10 cellular contexts compared by ENCODE assay signal in the genomic region with DNA sequence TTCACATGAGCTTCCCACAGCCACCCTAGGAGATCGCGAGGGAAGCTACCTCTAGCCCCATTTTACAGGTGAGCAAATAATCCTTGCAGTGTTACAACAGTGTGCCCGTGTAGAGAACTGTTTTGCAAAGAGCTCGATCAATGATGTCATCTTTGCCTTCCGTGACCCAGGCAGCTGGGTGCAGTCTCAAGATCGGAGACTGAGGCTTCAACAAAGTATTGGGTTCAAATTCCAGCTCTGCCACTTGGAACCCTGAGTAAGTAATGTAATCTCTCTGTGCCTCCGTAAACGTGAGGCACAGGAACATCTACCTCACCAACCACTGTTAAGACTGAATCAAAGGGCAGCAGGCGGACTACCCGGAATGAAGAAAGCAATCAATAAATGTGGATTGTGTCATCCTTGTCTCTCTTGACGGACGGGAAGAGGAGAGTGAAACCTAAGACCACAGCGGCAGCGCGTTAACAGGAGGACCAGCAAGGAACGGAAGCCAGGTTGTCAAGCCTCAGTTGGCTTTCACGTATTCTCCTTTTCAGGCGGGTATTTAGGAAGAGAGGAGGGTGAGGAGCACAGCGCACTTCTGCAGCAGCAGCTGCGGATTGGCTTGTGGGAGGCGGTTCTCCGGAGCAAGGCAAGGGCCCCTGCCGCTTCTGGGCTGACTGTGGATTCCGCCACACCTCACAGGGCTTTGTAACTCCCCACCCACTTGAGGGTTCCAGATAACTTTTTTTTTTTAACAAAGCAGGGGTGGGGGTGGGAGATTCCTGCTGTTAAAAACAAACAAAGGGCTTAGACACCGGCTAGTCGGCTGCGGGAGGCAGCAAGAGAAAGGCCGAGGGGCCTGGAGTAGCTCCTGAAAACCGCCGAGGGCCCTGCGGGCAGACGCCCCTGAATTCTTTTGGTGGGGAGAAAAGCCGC. TPM values are rescaled to one million over a fixed set of nuclear protein-coding genes. Genes with fewer than 3 reads are reported as not detected.
DNase-seq lines count a peak whose midpoint lies in the region; ATAC-seq, FAIRE-seq and TF ChIP-seq lines count a peak whose summit lies in the region.
"Had no signal": no experiment of that assay in that cellular context is flagged by ENCODE, and none has a peak within 500 bp of the region (broad histone marks: within the 10 kb centered on the region; RNA-seq: fewer than 3 reads in every experiment).

No MANE protein-coding gene starts in this region.

- H3K27me3 Mint-ChIP-seq in activated T-cell treated with anti-CD3 and anti-CD28 coated beads, Interleukin-2, amount 50 U/mL, for 4 hours (ENCODE audit: low read depth), result no peaks in the 10 kb centered on the region

- peaks cover 33 to 34% of the 10 kb centered on the region in 2 donors for H3K4me1 ChIP-seq in kidney (ENCODE audit: control insufficient read depth in 1 of 2, insufficient read depth in 1 of 2, low read depth in 1 of 2, low read length in 2 of 2)
- H3K4me1 ChIP-seq in testis, result peaks cover 19% of the 10 kb centered on the region
- H3K4me1 ChIP-seq: parathyroid adenoma had no signal

- peak overlapping the region in 1 of 2 donors; percentile 80 for H3K9ac ChIP-seq in kidney (ENCODE audit: low read length in 2 of 2)
- H3K9ac ChIP-seq: parathyroid adenoma had no signal

- WGBS in testis, 2 donors, result 62 to 67% methylated on average over 32 to 33 of the region's 33 CpGs

- peaks cover 49% of the 10 kb centered on the region for H3K4me1 Mint-ChIP-seq in activated T-cell treated with anti-CD3 and anti-CD28 coated beads, Interleukin-2, amount 50 U/mL, for 4 hours (ENCODE audit: low read depth)

- H3K9me3 Mint-ChIP-seq in activated T-cell treated with anti-CD3 and anti-CD28 coated beads, Interleukin-2, amount 50 U/mL, for 4 hours, result no peaks in the 10 kb centered on the region

- FAIRE-seq in kidney (lab: Jason Lieb, UNC), result no peak

- H3K4me3 Mint-ChIP-seq in activated T-cell treated with anti-CD3 and anti-CD28 coated beads, Interleukin-2, amount 50 U/mL, for 4 hours, result peak overlapping the region; percentile 70

- ATAC-seq in activated T-cell treated with anti-CD3 and anti-CD28 coated beads, Interleukin-2, amount 50 U/mL, for 4 hours, result no peak
- ATAC-seq in GM21526 (IDR thresholded peaks at IDR 0.05; ENCODE audit: low FRiP score, unreplicated experiment), result no peak
- no peak for ATAC-seq in HG03175 (IDR thresholded peaks at IDR 0.05; ENCODE audit: unreplicated experiment)

- no peaks in the 10 kb centered on the region for H3K36me3 Mint-ChIP-seq in activated T-cell treated with anti-CD3 and anti-CD28 coated beads, Interleukin-2, amount 50 U/mL, for 4 hours (ENCODE audit: insufficient read depth)

- TF ChIP-seq CTCF in kidney (IDR thresholded peaks at IDR 0.05; ENCODE audit: borderline replicate concordance, extremely low read depth, insufficient read depth), result no peak
- no peak for TF ChIP-seq CTCF in testis (IDR thresholded peaks at IDR 0.05)

- no peak for TF ChIP-seq POLR2A in testis (IDR thresholded peaks at IDR 0.05)

- H3K36me3 ChIP-seq in kidney (ENCODE audit: control insufficient read depth in 1 of 2, insufficient read depth in 2 of 2, low read length in 2 of 2) (no peaks in the 10 kb centered on the region), testis (ENCODE audit: low read depth, missing control alignments) (no peaks in the 10 kb centered on the region)

- H3K27ac ChIP-seq in kidney (ENCODE audit: low read depth in 2 of 2, low read length in 2 of 2), result peak overlapping the region; percentile 59 to 82
- H3K27ac ChIP-seq in testis, result no peak overlapping the region

- intact Hi-C loops in kidney (cut with DNase I), result no loop called here
- intact Hi-C loops in testis (cut with DNase I; ENCODE audit: low total_unique reads), result loop anchor here (10.0 kb wide), 1 partner anchor 61 kb away; no protein-coding TSS in a partner anchor

- H3K4me3 ChIP-seq in kidney (ENCODE audit: low read length in 2 of 2) (peak overlapping the region; percentile 28 to 57), testis (peak overlapping the region; percentile 29 to 73)

- H3K9me3 ChIP-seq in kidney (ENCODE audit: control insufficient read depth in 1 of 2, low read length in 2 of 2) (no peaks in the 10 kb centered on the region), testis (no peaks in the 10 kb centered on the region)

- no peaks in the 10 kb centered on the region for H3K27me3 ChIP-seq in testis

- no peak for DNase-seq in activated T-cell treated with anti-CD3 and anti-CD28 coated beads, Interleukin-2, amount 50 U/mL, for 4 hours
- no peak for DNase-seq in activated T-cell treated with anti-CD3 and anti-CD28 coated beads, Interleukin-2, amount 50 U/mL, for 1 hour
- peak; percentile 56 for DNase-seq in activated naive CD4-positive, alpha-beta T cell treated with anti-CD3 and anti-CD28 coated beads, Interleukin-2, amount 50 U/mL, for 16 hours
- DNase-seq in kidney (peak; percentile 74), testis (no peak)
- no peak for DNase-seq in NK-92 treated with Interleukin-12 subunit alpha and Interleukin-12 subunit beta, amount 100 ng/mL, for 24 hours (lab: John Stamatoyannopoulos, UW)
- DNase-seq: DND-41 had no signal

RNA-seq across cellular contexts. Expression of a gene that starts 1.5 kb away (rescaled TPM):
- total RNA-seq in activated T-cell treated with anti-CD3 and anti-CD28 coated beads, Interleukin-2, amount 50 U/mL, for 4 hours, result 10 to 100 TPM; 23.2 to 25.7 (median 24.4) TPM
- total RNA-seq in kidney (58.2 TPM), testis (10 to 100 TPM; 18.7 to 31.6 TPM)
- polyA plus RNA-seq in kidney (ENCODE audit: insufficient read depth, low read depth, low replicate concordance) (10.1 TPM), testis (ENCODE audit: insufficient read depth, low read depth, low replicate concordance) (11.4 TPM)

Comparison
In these comparisons a context has a peak if more than half of its experiments do, and no peak if none do; other contexts are left out.
1. DNase-seq: peak in activated naive CD4-positive, alpha-beta T cell treated with anti-CD3 and anti-CD28 coated beads, Interleukin-2, amount 50 U/mL, for 16 hours (single experiment) and kidney (single experiment); none in activated T-cell treated with anti-CD3 and anti-CD28 coated beads, Interleukin-2, amount 50 U/mL, for 4 hours (single experiment), activated T-cell treated with anti-CD3 and anti-CD28 coated beads, Interleukin-2, amount 50 U/mL, for 1 hour (single experiment), testis (single experiment) and NK-92 treated with Interleukin-12 subunit alpha and Interleukin-12 subunit beta, amount 100 ng/mL, for 24 hours (single experiment).
2. H3K27ac ChIP-seq: peak in kidney (2 of 2); none in testis (0 of 2).